In the genomic region with DNA sequence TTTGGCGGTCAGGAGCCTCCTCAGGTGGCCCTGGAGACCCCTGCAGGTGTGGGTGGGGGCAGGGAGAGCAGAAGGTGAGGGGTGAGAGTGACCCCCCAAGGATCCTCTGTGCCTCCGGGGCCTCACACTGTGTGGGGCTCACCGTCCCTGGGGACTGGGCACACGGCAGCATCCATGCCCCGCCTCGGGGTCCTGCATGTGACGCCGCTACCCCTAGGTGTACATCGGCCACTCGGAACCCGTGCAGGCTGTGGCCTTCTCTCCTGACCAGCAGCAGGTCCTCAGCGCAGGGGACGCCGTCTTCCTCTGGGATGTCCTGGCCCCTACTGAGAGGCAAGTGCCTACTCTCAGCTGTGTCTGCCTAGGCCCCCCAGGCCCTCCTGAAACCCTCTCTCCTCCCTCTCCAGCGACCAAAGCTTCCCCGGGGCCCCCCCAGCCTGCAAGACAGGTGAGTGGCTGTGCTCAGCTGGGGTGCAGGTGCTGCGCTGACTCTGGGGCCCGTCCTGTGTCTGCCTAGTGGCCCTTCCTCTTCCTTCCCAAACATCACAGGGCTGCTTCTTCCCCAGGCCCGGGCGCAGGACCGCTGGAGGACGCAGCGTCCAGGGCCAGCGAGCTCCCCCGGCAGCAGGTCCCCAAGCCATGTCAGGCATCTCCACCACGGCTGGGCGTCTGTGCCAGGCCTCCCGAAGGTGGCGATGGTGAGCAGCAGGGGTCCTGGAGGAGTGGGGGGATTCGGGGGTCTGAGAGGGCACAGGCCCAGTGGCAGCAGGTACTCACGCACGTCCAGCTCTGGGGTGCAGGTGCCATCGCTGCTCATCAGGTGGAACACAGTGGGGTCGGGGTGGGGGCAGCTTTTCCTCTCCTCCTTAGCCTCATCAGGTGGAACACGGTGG, we compare ENCODE assay signal across 1 cellular context.
TF ChIP-seq lines count a peak whose summit lies in the region.

No MANE protein-coding gene starts in this region.

TF ChIP-seq in IMR-90, 13 proteins besides CTCF, POLR2A, EP300 and RAD21:
- TF ChIP-seq MXI1 (IDR thresholded peaks at IDR 0.05; ENCODE audit: borderline replicate concordance, low read depth, low read length): no peak
- TF ChIP-seq, protein P1, sequence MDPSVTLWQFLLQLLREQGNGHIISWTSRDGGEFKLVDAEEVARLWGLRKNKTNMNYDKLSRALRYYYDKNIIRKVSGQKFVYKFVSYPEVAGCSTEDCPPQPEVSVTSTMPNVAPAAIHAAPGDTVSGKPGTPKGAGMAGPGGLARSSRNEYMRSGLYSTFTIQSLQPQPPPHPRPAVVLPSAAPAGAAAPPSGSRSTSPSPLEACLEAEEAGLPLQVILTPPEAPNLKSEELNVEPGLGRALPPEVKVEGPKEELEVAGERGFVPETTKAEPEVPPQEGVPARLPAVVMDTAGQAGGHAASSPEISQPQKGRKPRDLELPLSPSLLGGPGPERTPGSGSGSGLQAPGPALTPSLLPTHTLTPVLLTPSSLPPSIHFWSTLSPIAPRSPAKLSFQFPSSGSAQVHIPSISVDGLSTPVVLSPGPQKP (IDR thresholded peaks at IDR 0.05; ENCODE audit: borderline replicate concordance, low read depth, low read length): no peak
- TF ChIP-seq MAZ (IDR thresholded peaks at IDR 0.05; ENCODE audit: borderline replicate concordance, low read depth, low read length): no peak
- TF ChIP-seq CHD1 (IDR thresholded peaks at IDR 0.05; ENCODE audit: low read depth, low read length): no peak
- no peak for TF ChIP-seq RFX5 (IDR thresholded peaks at IDR 0.05; ENCODE audit: low read depth, low read length)
- no peak for TF ChIP-seq CEBPB (IDR thresholded peaks at IDR 0.05; ENCODE audit: low read depth, low read length)
- TF ChIP-seq, protein P2, sequence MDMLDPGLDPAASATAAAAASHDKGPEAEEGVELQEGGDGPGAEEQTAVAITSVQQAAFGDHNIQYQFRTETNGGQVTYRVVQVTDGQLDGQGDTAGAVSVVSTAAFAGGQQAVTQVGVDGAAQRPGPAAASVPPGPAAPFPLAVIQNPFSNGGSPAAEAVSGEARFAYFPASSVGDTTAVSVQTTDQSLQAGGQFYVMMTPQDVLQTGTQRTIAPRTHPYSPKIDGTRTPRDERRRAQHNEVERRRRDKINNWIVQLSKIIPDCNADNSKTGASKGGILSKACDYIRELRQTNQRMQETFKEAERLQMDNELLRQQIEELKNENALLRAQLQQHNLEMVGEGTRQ (IDR thresholded peaks at IDR 0.05; ENCODE audit: low read depth, low read length): no peak
- TF ChIP-seq NFE2L2 (IDR thresholded peaks at IDR 0.05; ENCODE audit: low read depth, low read length): no peak
- no peak for TF ChIP-seq SMC3 (IDR thresholded peaks at IDR 0.05; ENCODE audit: low read depth, low read length)
- no peak for TF ChIP-seq FOS (IDR thresholded peaks at IDR 0.05; ENCODE audit: low read depth, low read length)
- TF ChIP-seq MAFK (IDR thresholded peaks at IDR 0.05; ENCODE audit: low read depth, low read length): no peak
- TF ChIP-seq RCOR1 (IDR thresholded peaks at IDR 0.05; ENCODE audit: insufficient replicate concordance, low read length): no peak
